In genomic region chr12:6769681-6770080, GRCh38 we compare ENCODE assay signal across 1 cellular context.
TF ChIP-seq lines count a peak whose summit lies in the region.

No MANE protein-coding gene starts in this region.

TF ChIP-seq in H1, 55 proteins besides CTCF, POLR2A, EP300 and RAD21:
- TF ChIP-seq SP1 (IDR thresholded peaks at IDR 0.05; ENCODE audit: low read depth, low read length) (no peak), CHD2 (IDR thresholded peaks at IDR 0.05; ENCODE audit: low read length) (no peak), CHD7 (IDR thresholded peaks at IDR 0.05; ENCODE audit: insufficient replicate concordance, low read length) (no peak), MAFK (IDR thresholded peaks at IDR 0.05; ENCODE audit: low read depth, low read length) (no peak), TBP (IDR thresholded peaks at IDR 0.05; ENCODE audit: low read depth, low read length) (no peak)
TF ChIP-seq in H1: peak in this region for 0.
